Comparison of ENCODE assay signal across 8 cellular contexts in the genomic region with DNA sequence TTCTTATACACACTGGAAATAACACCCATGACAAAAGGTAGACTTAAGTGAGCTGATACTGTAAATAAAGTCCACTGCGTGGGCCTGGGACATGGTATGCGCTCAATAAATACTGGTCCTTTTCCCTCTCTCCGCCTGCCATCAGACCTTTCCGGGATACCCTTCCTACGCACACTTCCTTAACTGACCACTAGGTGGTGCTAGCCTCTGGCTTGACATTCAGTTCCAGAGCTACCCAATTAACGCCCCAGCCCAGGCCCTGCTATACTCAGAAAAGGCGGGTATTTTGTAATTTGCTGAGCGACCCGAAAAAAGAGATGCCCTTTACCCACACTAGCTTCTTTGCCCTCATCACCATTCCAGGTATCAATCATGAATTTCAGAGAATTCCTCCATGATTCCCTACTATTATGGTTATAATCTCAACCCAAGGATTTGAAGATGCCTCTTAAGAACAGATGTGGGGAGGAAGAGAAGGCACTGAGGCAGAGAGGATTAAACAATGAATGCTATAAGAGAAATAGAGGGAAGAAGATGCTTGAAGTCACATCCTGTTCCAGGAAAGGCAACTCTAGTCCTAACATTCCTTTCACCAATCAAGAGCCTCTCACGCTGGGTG. TPM values are rescaled to one million over a fixed set of nuclear protein-coding genes. Genes with fewer than 3 reads are reported as not detected.
DNase-seq lines count a peak whose midpoint lies in the region; ATAC-seq and TF ChIP-seq lines count a peak whose summit lies in the region.

No MANE protein-coding gene starts in this region.

- no peak overlapping the region for H3K4me3 Mint-ChIP-seq in activated T-helper 2 cell treated with anti-CD3 and anti-CD28 coated beads, Interferon-gamma antibody, Interleukin-2, Interleukin-4, amounts not matched to agents 10 μg/mL and 5 μg/mL and 100 μg/mL, durations not matched to agents 14 hours and 24 hours and 36 hours (ENCODE audit: low read depth)

- 14 to 15% (median 15%) methylated on average over 10 of the region's 10 CpGs for WGBS in ovary, 3 donors
- 13% methylated on average over 10 of the region's 10 CpGs for WGBS in transverse colon (ENCODE audit: low coverage in 1 of 2), 2 donors

- no peak overlapping the region for H3K4me3 ChIP-seq in RWPE2 (ENCODE audit: severe bottlenecking)
- H3K4me3 ChIP-seq in ovary = no peak overlapping the region
- no peak overlapping the region for H3K4me3 ChIP-seq in transverse colon

- in situ Hi-C loops in transverse colon (cut with MboI; ENCODE audit: low pct_ligation_motif_present in 1 of 4, low pct_unique_long_range_greater_than_20kb in 1 of 4, low sequenced_read_pairs in 3 of 4) = loop anchor here (5.0 kb wide), 2 partner anchors 53 to 58 kb away; no protein-coding TSS in a partner anchor

- DNase-seq in GM03348 (ENCODE audit: low spot score) (peak; percentile 77), M059J (ENCODE audit: low read depth) (peak; percentile 66), RWPE2 (ENCODE audit: low spot score) (no peak), foreskin keratinocyte (peak in 1 of 2 donors; percentile 55), ovary (peak; percentile 72 to 87 (median 77)), transverse colon (peak; percentile 84)
- DNase-seq in activated T-helper 2 cell treated with anti-CD3 and anti-CD28 coated beads, Interferon-gamma antibody, Interleukin-2, Interleukin-4, amounts not matched to agents 10 μg/mL and 5 μg/mL and 100 μg/mL, durations not matched to agents 14 hours and 24 hours and 36 hours (ENCODE audit: low spot score) = peak; percentile 68

- TF ChIP-seq EP300 in ovary (IDR thresholded peaks at IDR 0.05) (no peak), transverse colon (IDR thresholded peaks at IDR 0.05; ENCODE audit: low read depth) (no peak)

- intact Hi-C loops in activated T-helper 2 cell treated with anti-CD3 and anti-CD28 coated beads, Interferon-gamma antibody, Interleukin-2, Interleukin-4, amounts not matched to agents 10 μg/mL and 5 μg/mL and 100 μg/mL, durations not matched to agents 14 hours and 24 hours and 36 hours (cut with micrococcal nuclease) = loop anchor here (2.0 kb wide), 2 partner anchors 48 to 58 kb away; no protein-coding TSS in a partner anchor
- intact Hi-C loops in ovary (cut with DNase I) = no loop called here
- intact Hi-C loops in transverse colon (cut with DNase I; ENCODE audit: low total_unique reads) = loop anchor here (2.0 kb wide), 1 partner anchor 58 kb away; no protein-coding TSS in a partner anchor

- ATAC-seq in RWPE2 (ENCODE audit: low read depth) = peak; percentile 52; the same call in 2 of the 3 replicates
- peak; percentile 45 for ATAC-seq in foreskin keratinocyte
- ATAC-seq in GM21526 (IDR thresholded peaks at IDR 0.05; ENCODE audit: low FRiP score, unreplicated experiment) = no peak

- H3K27ac ChIP-seq in RWPE2 (ENCODE audit: poor library complexity, severe bottlenecking) (no peak overlapping the region), foreskin keratinocyte (no peak overlapping the region), ovary (no peak overlapping the region), transverse colon (no peak overlapping the region)

- TF ChIP-seq POLR2A in ovary (IDR thresholded peaks at IDR 0.05) = no peak
- no peak for TF ChIP-seq POLR2A in transverse colon (IDR thresholded peaks at IDR 0.05)

- H3K27ac Mint-ChIP-seq in activated T-helper 2 cell treated with anti-CD3 and anti-CD28 coated beads, Interferon-gamma antibody, Interleukin-2, Interleukin-4, amounts not matched to agents 10 μg/mL and 5 μg/mL and 100 μg/mL, durations not matched to agents 14 hours and 24 hours and 36 hours = no peak overlapping the region

- H3K9me3 ChIP-seq in RWPE2 (ENCODE audit: severe bottlenecking) = no peaks in the 10 kb centered on the region
- H3K9me3 ChIP-seq in ovary = no peaks in the 10 kb centered on the region
- no peaks in the 10 kb centered on the region for H3K9me3 ChIP-seq in transverse colon

- H3K27me3 ChIP-seq in RWPE2 (ENCODE audit: insufficient read depth, poor library complexity, severe bottlenecking) (no peaks in the 10 kb centered on the region), foreskin keratinocyte (no peaks in the 10 kb centered on the region), ovary (no peaks in the 10 kb centered on the region), transverse colon (no peaks in the 10 kb centered on the region)

- H3K4me1 Mint-ChIP-seq in activated T-helper 2 cell treated with anti-CD3 and anti-CD28 coated beads, Interferon-gamma antibody, Interleukin-2, Interleukin-4, amounts not matched to agents 10 μg/mL and 5 μg/mL and 100 μg/mL, durations not matched to agents 14 hours and 24 hours and 36 hours (ENCODE audit: low read depth) = peaks cover 7% of the 10 kb centered on the region

- TF ChIP-seq CTCF in RWPE2 (IDR thresholded peaks at IDR 0.05; ENCODE audit: poor library complexity, severe bottlenecking) (peak; percentile 95), foreskin keratinocyte (conservative IDR thresholded peaks at IDR 0.05) (peak; percentile 94), ovary (IDR thresholded peaks at IDR 0.05) (peak; percentile 88 to 96 (median 94)), transverse colon (IDR thresholded peaks at IDR 0.05) (peak; percentile 96 to 98 (median 97))

- H3K36me3 ChIP-seq in RWPE2 (ENCODE audit: low read depth) (no peaks in the 10 kb centered on the region), ovary (no peaks in the 10 kb centered on the region), transverse colon (no peaks in the 10 kb centered on the region)

- H3K36me3 Mint-ChIP-seq in activated T-helper 2 cell treated with anti-CD3 and anti-CD28 coated beads, Interferon-gamma antibody, Interleukin-2, Interleukin-4, amounts not matched to agents 10 μg/mL and 5 μg/mL and 100 μg/mL, durations not matched to agents 14 hours and 24 hours and 36 hours (ENCODE audit: low read depth) = peaks cover 3% of the 10 kb centered on the region

- H3K4me1 ChIP-seq in RWPE2 (ENCODE audit: insufficient read depth, poor library complexity, severe bottlenecking) (peaks cover 3% of the 10 kb centered on the region), foreskin keratinocyte (peaks cover 10% of the 10 kb centered on the region), ovary (ENCODE audit: insufficient read depth) (peaks cover 5% of the 10 kb centered on the region), transverse colon (peaks cover 7 to 14% (median 11%) of the 10 kb centered on the region in 4 donors)

- peaks cover 24% of the 10 kb centered on the region for H3K27me3 Mint-ChIP-seq in activated T-helper 2 cell treated with anti-CD3 and anti-CD28 coated beads, Interferon-gamma antibody, Interleukin-2, Interleukin-4, amounts not matched to agents 10 μg/mL and 5 μg/mL and 100 μg/mL, durations not matched to agents 14 hours and 24 hours and 36 hours (ENCODE audit: low read depth)

- H3K9me3 Mint-ChIP-seq in activated T-helper 2 cell treated with anti-CD3 and anti-CD28 coated beads, Interferon-gamma antibody, Interleukin-2, Interleukin-4, amounts not matched to agents 10 μg/mL and 5 μg/mL and 100 μg/mL, durations not matched to agents 14 hours and 24 hours and 36 hours = peaks cover 19% of the 10 kb centered on the region

RNA-seq across cellular contexts. Expression of a gene that starts 3.9 kb away (rescaled TPM):
- total RNA-seq in M059J (2014; rRNA removed; shearing (Covaris generic)) = 8.5 and 24.9 TPM in 2 replicates
- total RNA-seq in activated T-helper 2 cell treated with anti-CD3 and anti-CD28 coated beads, Interferon-gamma antibody, Interleukin-2, Interleukin-4, amounts not matched to agents 10 μg/mL and 5 μg/mL and 100 μg/mL, durations not matched to agents 14 hours and 24 hours and 36 hours = 1.8 and 2.1 TPM in 2 replicates
- total RNA-seq in foreskin keratinocyte (9.8 and 17.5 TPM in 2 replicates), ovary (100 to 1,000 TPM; 148 to 640 (median 405) TPM), transverse colon (100 to 1,000 TPM in 3 of 4 donors, 10 to 100 TPM in 1; 94.3 to 248 (median 199) TPM)
- polyA plus RNA-seq in foreskin keratinocyte (5.1 and 8.5 TPM in 2 replicates), ovary (100 to 1,000 TPM in 1 of 2 donors, 10 to 100 TPM in 1; 76.4 to 168 TPM)

RNA-seq across cellular contexts. Expression of a gene that starts 13.2 kb away (rescaled TPM):
- not detected in 2 replicates for total RNA-seq in M059J (2014; rRNA removed; shearing (Covaris generic))
- 333 and 341 TPM in 2 replicates for total RNA-seq in activated T-helper 2 cell treated with anti-CD3 and anti-CD28 coated beads, Interferon-gamma antibody, Interleukin-2, Interleukin-4, amounts not matched to agents 10 μg/mL and 5 μg/mL and 100 μg/mL, durations not matched to agents 14 hours and 24 hours and 36 hours
- total RNA-seq in foreskin keratinocyte (94.4 and 98.8 TPM in 2 replicates), ovary (100 to 1,000 TPM in 5 of 7 donors, 10 to 100 TPM in 2; 67.4 to 211 (median 168) TPM), transverse colon (100 to 1,000 TPM; 181 to 318 (median 198) TPM)
- polyA plus RNA-seq in foreskin keratinocyte (60.2 and 68.9 TPM in 2 replicates), ovary (100 to 1,000 TPM; 145 to 158 TPM)

RNA-seq across cellular contexts. Expression of a gene that starts 23.1 kb away (rescaled TPM):
- not detected in 2 replicates for total RNA-seq in M059J (2014; rRNA removed; shearing (Covaris generic))
- not detected in 2 replicates for total RNA-seq in activated T-helper 2 cell treated with anti-CD3 and anti-CD28 coated beads, Interferon-gamma antibody, Interleukin-2, Interleukin-4, amounts not matched to agents 10 μg/mL and 5 μg/mL and 100 μg/mL, durations not matched to agents 14 hours and 24 hours and 36 hours
- not detected in 2 replicates for total RNA-seq in foreskin keratinocyte
- not detected in 2 replicates for polyA plus RNA-seq in foreskin keratinocyte
- total RNA-seq in ovary = not detected
- not detected for polyA plus RNA-seq in ovary
- not detected for total RNA-seq in transverse colon

RNA-seq across cellular contexts. Expression of a gene that starts 35.5 kb away (rescaled TPM):
- total RNA-seq in M059J (2014; rRNA removed; shearing (Covaris generic)) = 11.0 and 18.9 TPM in 2 replicates
- total RNA-seq in activated T-helper 2 cell treated with anti-CD3 and anti-CD28 coated beads, Interferon-gamma antibody, Interleukin-2, Interleukin-4, amounts not matched to agents 10 μg/mL and 5 μg/mL and 100 μg/mL, durations not matched to agents 14 hours and 24 hours and 36 hours = 72.8 and 74.7 TPM in 2 replicates
- total RNA-seq in foreskin keratinocyte = 24.3 and 25.0 TPM in 2 replicates
- 19.4 and 21.5 TPM in 2 replicates for polyA plus RNA-seq in foreskin keratinocyte
- 100 to 1,000 TPM in 1 of 7 donors, 10 to 100 TPM in 6; 37.6 to 103 (median 70.8) TPM for total RNA-seq in ovary
- polyA plus RNA-seq in ovary = 10 to 100 TPM; 27.5 to 47.4 TPM
- total RNA-seq in transverse colon = 1 to 10 TPM; 2.6 to 9.1 (median 4.7) TPM

RNA-seq across cellular contexts. Expression of a gene that starts 45.8 kb away (rescaled TPM):
- total RNA-seq in M059J (2014; rRNA removed; shearing (Covaris generic)) = 18.1 and 30.3 TPM in 2 replicates
- 79.8 and 86.7 TPM in 2 replicates for total RNA-seq in activated T-helper 2 cell treated with anti-CD3 and anti-CD28 coated beads, Interferon-gamma antibody, Interleukin-2, Interleukin-4, amounts not matched to agents 10 μg/mL and 5 μg/mL and 100 μg/mL, durations not matched to agents 14 hours and 24 hours and 36 hours
- 16.6 and 20.3 TPM in 2 replicates for total RNA-seq in foreskin keratinocyte
- polyA plus RNA-seq in foreskin keratinocyte = 4.4 and 6.8 TPM in 2 replicates
- 10 to 100 TPM in 5 of 7 donors, 1 to 10 TPM in 2; 6.8 to 14.9 (median 10.8) TPM for total RNA-seq in ovary
- 10 to 100 TPM in 1 of 2 donors, 1 to 10 TPM in 1; 5.8 to 11.1 TPM for polyA plus RNA-seq in ovary
- 10 to 100 TPM in 1 of 4 donors, 1 to 10 TPM in 3; 4.0 to 66.7 (median 5.2) TPM for total RNA-seq in transverse colon

Comparison
In these comparisons a context has a peak if more than half of its experiments do, and no peak if none do; other contexts are left out.
1. RNA of a gene that starts 13.2 kb away (total RNA-seq): 333 to 341 TPM in activated T-helper 2 cell treated with anti-CD3 and anti-CD28 coated beads, Interferon-gamma antibody, Interleukin-2, Interleukin-4, amounts not matched to agents 10 μg/mL and 5 μg/mL and 100 μg/mL, durations not matched to agents 14 hours and 24 hours and 36 hours, 181 to 318 TPM in transverse colon, 67.4 to 211 TPM in ovary and 94.4 to 98.8 TPM in foreskin keratinocyte; not detected in M059J; every median in the first group is over 10 times any median in the second.
2. intact Hi-C loops: an anchor here in activated T-helper 2 cell treated with anti-CD3 and anti-CD28 coated beads, Interferon-gamma antibody, Interleukin-2, Interleukin-4, amounts not matched to agents 10 μg/mL and 5 μg/mL and 100 μg/mL, durations not matched to agents 14 hours and 24 hours and 36 hours (2.0 kb wide) and transverse colon (2.0 kb wide); none called in ovary.
3. Peak in every context shown above with its lines, with median percentiles within 50 percentile points of each other: CTCF ChIP-seq.